In genomic region chr12:9813821-9814798, GRCh38 we compare ENCODE assay signal across 8 cellular contexts. TPM values are rescaled to one million over a fixed set of nuclear protein-coding genes. Genes with fewer than 3 reads are reported as not detected.
DNase-seq lines count a peak whose midpoint lies in the region; ATAC-seq and TF ChIP-seq lines count a peak whose summit lies in the region.

No MANE protein-coding gene starts in this region.

- H3F3A ChIP-seq in smooth muscle cell (ENCODE audit: low read depth) = no peaks in the 10 kb centered on the region

- H3K9me3 ChIP-seq in ascending aorta = no peaks in the 10 kb centered on the region
- H3K9me3 ChIP-seq in smooth muscle cell (replicated peaks; ENCODE audit: low read depth) = no peaks in the 10 kb centered on the region

- TF ChIP-seq CTCF in ascending aorta (IDR thresholded peaks at IDR 0.05) (peak; percentile 36 to 46 (median 37)), smooth muscle cell (IDR thresholded peaks at IDR 0.05; ENCODE audit: borderline replicate concordance, insufficient read depth, poor library complexity, severe bottlenecking) (peak; percentile 83)

- 51% methylated on average over 31 of the region's 32 CpGs for WGBS in smooth muscle cell (ENCODE audit: low lambda C conversion rate)

- no peaks in the 10 kb centered on the region for H4K20me1 ChIP-seq in smooth muscle cell (ENCODE audit: low read depth)

- H3K9ac ChIP-seq in smooth muscle cell (ENCODE audit: low read depth) = no peak overlapping the region

- H3K27ac ChIP-seq in ascending aorta (no peak overlapping the region), smooth muscle cell (ENCODE audit: low read depth) (no peak overlapping the region)

- H3K36me3 ChIP-seq in ascending aorta (no peaks in the 10 kb centered on the region), smooth muscle cell (ENCODE audit: low read depth) (no peaks in the 10 kb centered on the region)

- intact Hi-C loops in ascending aorta (cut with DNase I) = no loop called here

- peaks cover 23% of the 10 kb centered on the region for H3K27me3 Mint-ChIP-seq in T-helper 2 cell treated with Interferon-gamma antibody and Interleukin-4, amounts not matched to agents 5 μg/mL and 100 μg/mL, for 36 hours (ENCODE audit: low read depth)

- H3K4me1 Mint-ChIP-seq in T-helper 2 cell treated with Interferon-gamma antibody and Interleukin-4, amounts not matched to agents 5 μg/mL and 100 μg/mL, for 36 hours (ENCODE audit: low read depth) = peaks cover 21% of the 10 kb centered on the region

- H3K4me2 ChIP-seq in smooth muscle cell = peak overlapping the region; percentile 78

- no peaks in the 10 kb centered on the region for H3K79me2 ChIP-seq in smooth muscle cell (ENCODE audit: low read depth)

- no peaks in the 10 kb centered on the region for H3K9me3 Mint-ChIP-seq in T-helper 2 cell treated with Interferon-gamma antibody and Interleukin-4, amounts not matched to agents 5 μg/mL and 100 μg/mL, for 36 hours

- H3K27me3 ChIP-seq in ascending aorta = no peaks in the 10 kb centered on the region
- H3K27me3 ChIP-seq in smooth muscle cell (ENCODE audit: low read depth) = no peaks in the 10 kb centered on the region

- peak overlapping the region; percentile 79 for H3K27ac Mint-ChIP-seq in T-helper 2 cell treated with Interferon-gamma antibody and Interleukin-4, amounts not matched to agents 5 μg/mL and 100 μg/mL, for 36 hours

- DNase-seq in Daoy (ENCODE audit: low read depth) (peak; percentile 52), KG1 (lab: John Stamatoyannopoulos, UW) (peak; percentile 86), ascending aorta (ENCODE audit: low spot score in 2 of 2) (peak; percentile 30 to 84), iPS DF 4.7 (ENCODE audit: extremely low read depth, low spot score) (peak; percentile 49), smooth muscle cell (lab: John Stamatoyannopoulos, UW; ENCODE audit: unreplicated experiment) (peak; percentile 61), T1000 (lab: John Stamatoyannopoulos, UW) (no peak)
- DNase-seq in T-helper 2 cell treated with Interferon-gamma antibody and Interleukin-4, amounts not matched to agents 5 μg/mL and 100 μg/mL, for 36 hours (ENCODE audit: low spot score) = peak; percentile 87

- H3K4me3 ChIP-seq in ascending aorta = peak overlapping the region in 1 of 2 donors; percentile 9
- peak overlapping the region; percentile 36 for H3K4me3 ChIP-seq in smooth muscle cell

- peak; percentile 93 for ATAC-seq in GM21723 (IDR thresholded peaks at IDR 0.05; ENCODE audit: unreplicated experiment)

- peak overlapping the region; percentile 87 for H2AFZ ChIP-seq in smooth muscle cell (ENCODE audit: low read depth)

- peak overlapping the region; percentile 87 for H3K4me3 Mint-ChIP-seq in T-helper 2 cell treated with Interferon-gamma antibody and Interleukin-4, amounts not matched to agents 5 μg/mL and 100 μg/mL, for 36 hours

- no peaks in the 10 kb centered on the region for H3K36me3 Mint-ChIP-seq in T-helper 2 cell treated with Interferon-gamma antibody and Interleukin-4, amounts not matched to agents 5 μg/mL and 100 μg/mL, for 36 hours (ENCODE audit: low read depth)

- no peaks in the 10 kb centered on the region for H3K4me1 ChIP-seq in ascending aorta
- H3K4me1 ChIP-seq in smooth muscle cell (ENCODE audit: low read depth) = no peaks in the 10 kb centered on the region

RNA-seq across cellular contexts. Expression of gene KLRF1, which starts 13.2 kb away (rescaled TPM):
- total RNA-seq in Daoy (2014; rRNA removed; shearing (Covaris generic)) = not detected in 2 replicates
- not detected for total RNA-seq in ascending aorta
- total RNA-seq in smooth muscle cell = not detected in 2 replicates
- polyA plus RNA-seq in smooth muscle cell = not detected in 2 replicates

RNA-seq across cellular contexts. Expression of gene CD69, which starts 53.4 kb away (rescaled TPM):
- total RNA-seq in Daoy (2014; rRNA removed; shearing (Covaris generic)) = 0.12 and 0.57 TPM in 2 replicates
- total RNA-seq in ascending aorta (1.3 TPM), smooth muscle cell (0.13 TPM in 1 of 2 replicates, not detected in the other)
- not detected in 2 replicates for polyA plus RNA-seq in smooth muscle cell

RNA-seq across cellular contexts. Expression of gene CLEC2B, which starts 55.0 kb away (rescaled TPM):
- total RNA-seq in Daoy (2014; rRNA removed; shearing (Covaris generic)) = 0.60 and 1.3 TPM in 2 replicates
- total RNA-seq in ascending aorta (1.1 TPM), smooth muscle cell (13.6 and 14.0 TPM in 2 replicates)
- 8.0 and 12.0 TPM in 2 replicates for polyA plus RNA-seq in smooth muscle cell
